34 cellular contexts compared by ENCODE assay signal in the genomic region with DNA sequence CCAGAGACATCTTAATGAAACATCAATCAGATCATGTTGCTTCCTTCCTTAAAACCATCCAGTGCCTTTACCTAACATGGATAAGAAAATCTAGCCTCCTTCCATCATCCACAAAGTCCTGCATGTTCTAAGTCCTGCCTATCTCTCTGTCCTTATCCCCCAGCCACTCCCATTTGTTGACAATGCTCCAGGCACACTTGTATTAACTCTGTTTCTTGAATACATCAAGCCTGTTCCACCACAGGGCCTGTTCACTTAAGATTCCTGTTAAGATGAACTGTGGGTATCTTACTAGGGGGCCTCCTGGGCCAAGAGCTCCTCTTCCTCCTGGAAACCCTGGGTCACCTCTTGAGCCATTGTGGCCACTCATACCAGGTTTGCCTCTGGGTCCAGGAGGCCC. TPM values are rescaled to one million over a fixed set of nuclear protein-coding genes. Genes with fewer than 3 reads are reported as not detected.
"Had no signal": no experiment of that assay in that cellular context is flagged by ENCODE, and none has a peak within 500 bp of the region (broad histone marks: within the 10 kb centered on the region; RNA-seq: fewer than 3 reads in every experiment).

No MANE protein-coding gene starts in this region.

- H3K9me3 ChIP-seq: adrenal gland, breast epithelium, colonic mucosa, esophagus squamous epithelium, gastroesophageal sphincter had no signal

- H3K36me3 ChIP-seq: adrenal gland, breast epithelium, cardiac muscle cell, colonic mucosa, esophagus squamous epithelium, gastroesophageal sphincter, WERI-Rb-1 had no signal

- H3K4me1 ChIP-seq: breast epithelium, colonic mucosa, esophagus squamous epithelium, gastroesophageal sphincter had no signal

- DNase-seq: activated B cell treated with CpG ODN at 0.5 μM for 24 hours; activated CD4-positive, alpha-beta T cell treated with anti-CD3 and anti-CD28 coated beads for 48 hours; activated CD4-positive, alpha-beta T cell treated with anti-CD3 and anti-CD28 coated beads, Interleukin-2, amount 50 U/mL, for 1 hour; activated CD4-positive, alpha-beta T cell treated with anti-CD3 and anti-CD28 coated beads, Interleukin-2, amount 50 U/mL, for 48 hours; activated CD8-positive, alpha-beta memory T cell treated with anti-CD3 and anti-CD28 coated beads for 24 hours; activated CD8-positive, alpha-beta T cell treated with anti-CD3 and anti-CD28 coated beads for 36 hours; activated effector memory CD4-positive, alpha-beta T cell treated with Interleukin-2 at 50 U/mL for 16 hours; activated gamma-delta T cell treated with Interleukin-2 at 50 U/mL for 16 hours; activated naive CD4-positive, alpha-beta T cell treated with anti-CD3 and anti-CD28 coated beads for 36 hours; activated naive CD8-positive, alpha-beta T cell treated with anti-CD3 and anti-CD28 coated beads for 36 hours; activated naive CD8-positive, alpha-beta T cell treated with anti-CD3 and anti-CD28 coated beads, Interleukin-2, amount 50 U/mL, for 24 hours; activated T-cell treated with anti-CD3 and anti-CD28 coated beads, Interleukin-2, amount 50 U/mL, for 4 hours; adrenal gland; amygdala; aorta; central memory CD4-positive, alpha-beta T cell; cerebellar nuclear complex; colonic mucosa; effector CD8-positive, alpha-beta T cell; esophagus squamous epithelium; foreskin melanocyte; T-helper 1 cell; T-helper 17 cell; T1000; WERI-Rb-1 had no signal

- H3K27ac ChIP-seq: adrenal gland, breast epithelium, cardiac muscle cell, colonic mucosa, epithelial cell of prostate, esophagus squamous epithelium, gastroesophageal sphincter, WERI-Rb-1 had no signal

- ATAC-seq: activated CD4-positive, CD25-positive, alpha-beta regulatory T cell treated with anti-CD3 and anti-CD28 coated beads, Interleukin-2, amount 50 U/mL, for 24 hours; activated CD8-positive, alpha-beta T cell treated with anti-CD3 and anti-CD28 coated beads for 36 hours; activated naive CD8-positive, alpha-beta T cell treated with anti-CD3 and anti-CD28 coated beads, Interleukin-2, amount 50 U/mL, for 24 hours; activated T-cell treated with anti-CD3 and anti-CD28 coated beads, Interleukin-2, amount 50 U/mL, for 4 hours; activated T-helper 17 cell treated with anti-CD3 and anti-CD28 coated beads, Interleukin-2, amount 50 U/mL, for 72 hours; gastroesophageal sphincter; T-helper 17 cell had no signal

- H3K4me3 ChIP-seq: adrenal gland, breast epithelium, cardiac muscle cell, colonic mucosa, esophagus squamous epithelium, gastroesophageal sphincter had no signal

- H3K27me3 ChIP-seq: adrenal gland, breast epithelium, cardiac muscle cell, colonic mucosa, esophagus squamous epithelium had no signal

RNA-seq across cellular contexts. Expression of a gene that starts 45.7 kb away (rescaled TPM):
- total RNA-seq: activated CD8-positive, alpha-beta T cell treated with anti-CD3 and anti-CD28 coated beads for 36 hours; activated naive CD4-positive, alpha-beta T cell treated with anti-CD3 and anti-CD28 coated beads for 36 hours; activated naive CD8-positive, alpha-beta T cell treated with anti-CD3 and anti-CD28 coated beads for 36 hours; dermis microvascular lymphatic vessel endothelial cell; endothelial cell of umbilical vein had no signal
- polyA plus RNA-seq: endothelial cell of umbilical vein had no signal

RNA-seq across cellular contexts. Expression of a gene that starts 46.1 kb away (rescaled TPM):
- total RNA-seq: activated CD8-positive, alpha-beta T cell treated with anti-CD3 and anti-CD28 coated beads for 36 hours; activated naive CD4-positive, alpha-beta T cell treated with anti-CD3 and anti-CD28 coated beads for 36 hours; activated naive CD8-positive, alpha-beta T cell treated with anti-CD3 and anti-CD28 coated beads for 36 hours; cardiac muscle cell; dermis microvascular lymphatic vessel endothelial cell; endothelial cell of umbilical vein; glomerular endothelial cell had no signal
- polyA plus RNA-seq: endothelial cell of umbilical vein had no signal
